In the genomic region with DNA sequence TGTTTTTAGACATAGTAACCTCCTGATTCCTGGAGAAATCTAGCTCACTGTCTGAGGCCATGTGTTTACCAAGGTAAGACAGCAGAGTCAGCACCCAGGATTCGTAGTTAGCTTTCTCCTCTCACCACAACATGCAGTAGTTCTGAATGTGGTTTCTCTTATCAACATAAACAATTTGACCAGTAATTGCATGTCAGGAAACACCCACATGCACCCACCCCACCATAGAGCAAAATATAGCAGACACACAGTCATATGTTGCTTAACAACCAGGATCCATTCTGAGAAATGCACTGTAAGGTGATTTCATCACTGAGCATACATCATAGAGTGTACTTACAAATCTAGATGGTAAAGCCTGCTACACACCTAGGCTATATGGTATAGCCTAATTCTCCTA, we compare ENCODE assay signal across 15 cellular contexts.
"Had no signal": no experiment of that assay in that cellular context is flagged by ENCODE, and none has a peak within 500 bp of the region (broad histone marks: within the 10 kb centered on the region; RNA-seq: fewer than 3 reads in every experiment).

No MANE protein-coding gene starts in this region.

- H3K36me3 ChIP-seq: left lung, neural progenitor cell, prostate gland, right atrium auricular region, tibial nerve had no signal

- H3K4me1 ChIP-seq: left lung, neural progenitor cell, prostate gland, right atrium auricular region, tibial nerve had no signal

- H3K4me2 ChIP-seq: neural progenitor cell had no signal

- H2AFZ ChIP-seq: neural progenitor cell had no signal

- H3K9me3 ChIP-seq: prostate gland, right atrium auricular region, tibial nerve had no signal

- H3K9ac ChIP-seq: neural progenitor cell had no signal

- H3K27me3 ChIP-seq: dorsolateral prefrontal cortex, left lung, neural progenitor cell, right atrium auricular region, tibial nerve had no signal

- ATAC-seq: activated T-cell treated with anti-CD3 and anti-CD28 coated beads, Interleukin-2, amount 50 U/mL, for 4 hours; left lung had no signal

- H3K4me3 ChIP-seq: dorsolateral prefrontal cortex, left lung, neural progenitor cell, prostate gland, right atrium auricular region, tibial nerve had no signal

- DNase-seq: activated CD4-positive, alpha-beta T cell treated with anti-CD3 and anti-CD28 coated beads, Interleukin-2, amount 10 ng/mL, durations not matched to agents 7 days and 5 days; activated CD8-positive, alpha-beta memory T cell treated with anti-CD3 and anti-CD28 coated beads, Interleukin-2, amount 50 U/mL, for 4 hours; activated naive CD4-positive, alpha-beta T cell treated with anti-CD3 and anti-CD28 coated beads for 36 hours; activated T-cell treated with anti-CD3 and anti-CD28 coated beads, Interleukin-2, amount 50 U/mL, for 4 hours; anterior cingulate cortex; central memory CD4-positive, alpha-beta T cell; dorsolateral prefrontal cortex; head of caudate nucleus; left lung; stimulated activated CD4-positive, alpha-beta T cell treated with anti-CD3 and anti-CD28 coated beads, Interleukin-2, amount 100 ng/mL, for 48 hours had no signal

- H3K27ac ChIP-seq: dorsolateral prefrontal cortex, epithelial cell of prostate, left lung, neural progenitor cell, prostate gland, right atrium auricular region, tibial nerve had no signal
